8 cellular contexts compared by ENCODE assay signal in the genomic region with DNA sequence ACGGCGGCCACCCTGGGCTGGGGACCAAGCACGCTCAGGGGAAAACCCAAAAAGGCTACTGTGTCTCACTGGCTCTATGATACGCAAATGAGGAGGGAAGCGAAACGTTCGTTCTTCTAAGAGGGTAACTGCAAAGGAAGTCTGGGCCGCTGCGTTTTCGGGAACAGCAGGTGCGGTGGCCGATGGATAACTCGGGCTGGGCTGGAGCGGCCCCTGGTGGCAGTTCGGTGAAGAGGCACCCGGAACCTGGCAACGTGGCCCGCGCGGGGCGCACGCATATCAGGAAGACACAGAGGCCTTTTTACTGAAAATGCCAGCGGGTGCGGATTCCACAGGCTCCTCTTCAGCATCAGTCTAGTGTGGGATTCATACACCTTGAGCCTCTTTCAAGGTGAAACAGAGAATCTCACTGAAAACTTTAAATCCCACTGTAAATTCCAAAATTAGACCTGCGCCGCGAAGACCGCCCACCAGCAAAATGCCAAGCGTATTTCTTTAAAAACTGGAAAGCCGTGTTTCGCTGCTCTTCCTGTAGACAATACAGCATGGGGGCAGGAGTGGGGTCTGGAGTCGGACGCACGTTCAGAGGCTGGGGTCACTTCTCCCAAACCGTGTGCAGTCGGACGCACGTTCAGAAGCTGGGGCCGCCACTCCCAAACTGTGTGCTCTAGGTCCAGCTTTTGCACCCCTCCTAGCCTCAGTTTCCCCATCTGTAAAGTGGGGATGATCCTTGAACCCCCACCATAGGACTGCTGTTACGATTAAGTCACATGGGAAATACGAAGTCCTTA. TPM values are rescaled to one million over a fixed set of nuclear protein-coding genes. Genes with fewer than 3 reads are reported as not detected.
DNase-seq lines count a peak whose midpoint lies in the region; ATAC-seq and TF ChIP-seq lines count a peak whose summit lies in the region.

No MANE protein-coding gene starts in this region.

- H3K27me3 ChIP-seq in CD8-positive, alpha-beta T cell (ENCODE audit: insufficient read depth, low read length): no peaks in the 10 kb centered on the region
- H3K27me3 ChIP-seq in dorsolateral prefrontal cortex (peaks cover 0 to 6% (median 0%) of the 10 kb centered on the region in 45 donors), lower lobe of right lung (ENCODE audit: low read depth) (peaks cover 15% of the 10 kb centered on the region)

- H3K27ac Mint-ChIP-seq in CD8-positive, alpha-beta T cell: no peak overlapping the region

- CTCF ChIA-PET in CD8-positive, alpha-beta T cell (lab: Charles Lee): interaction anchor here (0.7 to 1.9 kb wide), 6 partner anchors 9 to 366 kb away, joined by 3 to 7 read pairs (median 4); no protein-coding TSS in a partner anchor

- H3K36me3 ChIP-seq in CD8-positive, alpha-beta T cell (ENCODE audit: insufficient read depth, low read length): no peaks in the 10 kb centered on the region
- H3K36me3 ChIP-seq in lower lobe of right lung: no peaks in the 10 kb centered on the region

- POLR2A ChIA-PET in CD8-positive, alpha-beta T cell (lab: Charles Lee): no interaction called here

- H3K4me3 Mint-ChIP-seq in CD8-positive, alpha-beta T cell: peak overlapping the region; percentile 57

- H3K4me1 Mint-ChIP-seq in CD8-positive, alpha-beta T cell (ENCODE audit: low read depth): peaks cover 6% of the 10 kb centered on the region

- no peaks in the 10 kb centered on the region for H3K36me3 Mint-ChIP-seq in CD8-positive, alpha-beta T cell

- H3K27me3 Mint-ChIP-seq in CD8-positive, alpha-beta T cell (ENCODE audit: low read depth): peaks cover 6% of the 10 kb centered on the region

- H3K9me3 Mint-ChIP-seq in CD8-positive, alpha-beta T cell: no peaks in the 10 kb centered on the region

- TF ChIP-seq CTCF in CD8-positive, alpha-beta T cell (IDR thresholded peaks at IDR 0.05): peak; percentile 100
- TF ChIP-seq CTCF in dorsolateral prefrontal cortex (IDR thresholded peaks at IDR 0.05 in 54 of 56, conservative IDR thresholded peaks at IDR 0.05 in 2 of 56; ENCODE audit: low read depth in 1 of 56, partially characterized antibody in 56 of 56) (peak; percentile 93 to 100 (median 100)), lower lobe of right lung (IDR thresholded peaks at IDR 0.05) (peak; percentile 100)

- peaks cover 3% of the 10 kb centered on the region for H3K4me1 ChIP-seq in CD8-positive, alpha-beta T cell (ENCODE audit: insufficient read depth, low read length)
- H3K4me1 ChIP-seq in lower lobe of right lung: peaks cover 11% of the 10 kb centered on the region

- intact Hi-C loops in CD8-positive, alpha-beta T cell (cut with DNase I, micrococcal nuclease): loop anchor here (1.0 to 10.0 kb wide), 8 partner anchors 34 to 1880 kb away; a partner anchor contains a TSS
- intact Hi-C loops in dorsolateral prefrontal cortex (cut with DNase I) (loop anchor here (2.0 to 10.0 kb wide), 4 partner anchors 42 to 370 kb away; no protein-coding TSS in a partner anchor), lower lobe of right lung (cut with DNase I) (no loop called here)

- peak; percentile 81 to 96 (median 88) for DNase-seq in CD8-positive, alpha-beta T cell
- DNase-seq in HK-2 (ENCODE audit: unreplicated experiment) (peak; percentile 86), NCI-H774 (lab: John Stamatoyannopoulos, UW) (peak; percentile 83), dorsolateral prefrontal cortex (peak; percentile 86 to 96 (median 93)), lower lobe of right lung (peak; percentile 94)
- DNase-seq in activated CD4-positive, alpha-beta T cell treated with anti-CD3 and anti-CD28 coated beads, Interleukin-2, amount 50 U/mL, for 4 hours: peak; percentile 89 to 90
- peak; percentile 81 to 91 (median 84) for DNase-seq in stimulated activated CD4-positive, alpha-beta T cell treated with anti-CD3 and anti-CD28 coated beads, TNF-alpha, amount 100 ng/mL, for 4 hours (ENCODE audit: low read depth in 3 of 3)

- H3K4me3 ChIP-seq in CD8-positive, alpha-beta T cell (ENCODE audit: low read depth, low read length): no peak overlapping the region
- H3K4me3 ChIP-seq in dorsolateral prefrontal cortex (peak overlapping the region in 56 of 59 donors; percentile 1 to 55 (median 37)), lower lobe of right lung (peak overlapping the region; percentile 22)

- no peaks in the 10 kb centered on the region for H3K9me3 ChIP-seq in CD8-positive, alpha-beta T cell (ENCODE audit: low read length)
- no peaks in the 10 kb centered on the region for H3K9me3 ChIP-seq in lower lobe of right lung

- ATAC-seq in CD8-positive, alpha-beta T cell: peak; percentile 99
- ATAC-seq in GM19468 (IDR thresholded peaks at IDR 0.05; ENCODE audit: extremely low read depth, unreplicated experiment) (peak; percentile 96), lower lobe of right lung (peak; percentile 94 to 95)

- no peak overlapping the region for H3K27ac ChIP-seq in CD8-positive, alpha-beta T cell (ENCODE audit: low read depth, low read length)
- H3K27ac ChIP-seq in dorsolateral prefrontal cortex (peak overlapping the region in 13 of 59 donors; percentile 0 to 69 (median 29)), lower lobe of right lung (no peak overlapping the region)

RNA-seq across cellular contexts. Expression of a gene that starts 44.4 kb away (rescaled TPM):
- 10 to 100 TPM; 93.8 to 99.0 TPM for total RNA-seq in CD8-positive, alpha-beta T cell
- 100 to 1,000 TPM in 6 of 120 experiments, 10 to 100 TPM in 114; 52.4 to 107 (median 80.4) TPM for total RNA-seq in dorsolateral prefrontal cortex
- 74.1 TPM for total RNA-seq in lower lobe of right lung
